ENCODE assay signal across 8 cellular contexts in the genomic region with DNA sequence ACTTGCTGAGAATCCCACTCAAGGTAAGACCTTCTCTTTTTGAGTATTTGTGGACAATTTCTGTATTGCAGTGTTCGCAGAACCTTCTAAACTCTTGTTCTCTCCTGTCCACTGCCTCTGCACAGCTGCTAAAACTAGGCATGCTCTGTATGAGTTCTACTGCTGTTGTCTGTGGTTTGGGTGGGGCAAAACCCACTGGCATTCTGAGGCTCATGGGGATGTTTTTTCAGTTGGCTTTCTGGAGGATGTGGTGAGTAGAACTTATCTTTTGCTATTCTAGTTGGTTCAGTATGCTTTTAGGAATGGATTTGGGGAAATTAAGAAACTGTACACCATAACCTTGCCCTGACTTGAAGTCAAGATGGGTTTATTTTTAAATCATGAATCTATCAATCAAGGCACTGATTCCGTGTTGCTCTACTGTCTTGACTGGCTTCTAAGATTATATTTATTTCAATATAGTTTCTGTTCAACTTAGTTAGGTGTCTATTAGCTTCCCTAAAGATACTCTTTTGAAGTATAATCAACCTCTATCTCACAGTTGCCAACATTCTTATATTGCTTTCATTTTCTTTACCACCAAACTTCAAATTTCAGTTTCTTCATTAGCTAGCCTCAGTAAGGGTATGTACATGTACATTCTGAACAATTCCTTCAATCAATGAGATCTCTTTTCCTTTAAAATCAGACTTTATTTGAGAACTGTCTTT. TPM values are rescaled to one million over a fixed set of nuclear protein-coding genes. Genes with fewer than 3 reads are reported as not detected.
A peak's percentile ranks its signal among the peaks of the same experiment; 100 is the strongest.
DNase-seq lines count a peak whose midpoint lies in the region; FAIRE-seq and TF ChIP-seq lines count a peak whose summit lies in the region.

No MANE protein-coding gene starts in this region.

- H3K36me3 Mint-ChIP-seq in glutamatergic neuron (ENCODE audit: unreplicated experiment) = peaks cover 8% of the 10 kb centered on the region

- peaks cover 3% of the 10 kb centered on the region for H3K27me3 Mint-ChIP-seq in glutamatergic neuron (ENCODE audit: unreplicated experiment)

- H3K79me2 ChIP-seq in MM.1S (ENCODE audit: low read length) = no peaks in the 10 kb centered on the region

- H3K9me3 Mint-ChIP-seq in glutamatergic neuron (ENCODE audit: unreplicated experiment) = no peaks in the 10 kb centered on the region

- peak overlapping the region; percentile 27 for H2AFZ ChIP-seq in MM.1S (ENCODE audit: low read length)

- peak; percentile 99 for FAIRE-seq in H54 (lab: Jason Lieb, UNC)

- TF ChIP-seq CTCF in MM.1S (IDR thresholded peaks at IDR 0.05; ENCODE audit: low read length) (no peak), suprapubic skin (IDR thresholded peaks at IDR 0.05) (no peak), glutamatergic neuron (IDR thresholded peaks at IDR 0.05; ENCODE audit: partially characterized antibody, unreplicated experiment) (no peak)

- peaks cover 23% of the 10 kb centered on the region for H3K4me1 ChIP-seq in MM.1S (ENCODE audit: low read length)
- H3K4me1 ChIP-seq in suprapubic skin = no peaks in the 10 kb centered on the region

- peak; percentile 40 for DNase-seq in H54 (ENCODE audit: insufficient read length, low spot score)
- peak; percentile 88 for DNase-seq in MM.1S
- DNase-seq in activated CD8-positive, alpha-beta memory T cell treated with anti-CD3 and anti-CD28 coated beads, Interleukin-2, amount 50 U/mL, for 4 hours = peak; percentile 34
- peak; percentile 8 for DNase-seq in germinal center (ENCODE audit: low spot score)
- DNase-seq in suprapubic skin (ENCODE audit: low spot score in 2 of 2) = no peak
- DNase-seq in mesenteric fat pad (ENCODE audit: low spot score) = no peak
- DNase-seq in glutamatergic neuron = no peak

- TF ChIP-seq EP300 in suprapubic skin (IDR thresholded peaks at IDR 0.05) = no peak

- peak overlapping the region; percentile 10; the same call in 1 of the 2 replicates for H3K9ac ChIP-seq in MM.1S (ENCODE audit: low read length)

- H3K4me3 ChIP-seq in GM08714 (ENCODE audit: low read length) (peak overlapping the region; percentile 6; the same call in 1 of the 2 replicates), MM.1S (ENCODE audit: low read length) (peak overlapping the region; percentile 47), suprapubic skin (peak overlapping the region; percentile 7)

- no peak overlapping the region for H3K4me3 Mint-ChIP-seq in glutamatergic neuron (ENCODE audit: unreplicated experiment)

- H3K36me3 ChIP-seq in MM.1S (replicated peaks; ENCODE audit: insufficient read depth, low read length) (no peaks in the 10 kb centered on the region), suprapubic skin (no peaks in the 10 kb centered on the region)

- H3K9me3 ChIP-seq in MM.1S (replicated peaks; ENCODE audit: insufficient read depth, low read length) = no peaks in the 10 kb centered on the region
- no peaks in the 10 kb centered on the region for H3K9me3 ChIP-seq in suprapubic skin

- H3K9me2 ChIP-seq in MM.1S (replicated peaks; ENCODE audit: insufficient read depth, low read length) = no peaks in the 10 kb centered on the region

- peaks cover 2% of the 10 kb centered on the region for H3K4me1 Mint-ChIP-seq in glutamatergic neuron (ENCODE audit: low read depth, unreplicated experiment)

- H3F3A ChIP-seq in MM.1S (ENCODE audit: insufficient read depth, low read length) = peaks cover 19% of the 10 kb centered on the region

- no peak overlapping the region for H3K27ac Mint-ChIP-seq in glutamatergic neuron (ENCODE audit: unreplicated experiment)

- 60% methylated on average over 2 of the region's 2 CpGs for WGBS in suprapubic skin

- H3K27ac ChIP-seq in MM.1S (ENCODE audit: low read length) = peak overlapping the region; percentile 58; the same call in 1 of the 2 replicates
- H3K27ac ChIP-seq in suprapubic skin = no peak overlapping the region

- H4K20me1 ChIP-seq in MM.1S (ENCODE audit: insufficient read depth, low read length) = no peaks in the 10 kb centered on the region

- TF ChIP-seq POLR2A in H54 (IDR thresholded peaks at IDR 0.05; ENCODE audit: low read depth, low read length) = no peak
- TF ChIP-seq POLR2A in suprapubic skin (IDR thresholded peaks at IDR 0.05) = no peak

- H3K27me3 ChIP-seq in MM.1S (replicated peaks; ENCODE audit: insufficient read depth, low read length) (no peaks in the 10 kb centered on the region), suprapubic skin (no peaks in the 10 kb centered on the region)

- H3K4me2 ChIP-seq in MM.1S (ENCODE audit: low read depth, low read length) = peak overlapping the region; percentile 75

RNA-seq across cellular contexts. Expression of gene C1GALT1, which starts 25.0 kb away (rescaled TPM):
- total RNA-seq in suprapubic skin (10 to 100 TPM; 13.3 to 65.0 (median 30.3) TPM), mesenteric fat pad (23.8 TPM), glutamatergic neuron (ENCODE audit: unreplicated experiment) (15.3 TPM)

Comparison
In these comparisons a context has a peak if more than half of its experiments do, and no peak if none do; other contexts are left out.
1. DNase-seq: peak in H54 (single experiment), MM.1S (single experiment), activated CD8-positive, alpha-beta memory T cell treated with anti-CD3 and anti-CD28 coated beads, Interleukin-2, amount 50 U/mL, for 4 hours (single experiment) and germinal center (single experiment); none in suprapubic skin (0 of 2), mesenteric fat pad (single experiment) and glutamatergic neuron (single experiment).
2. Peak in every context shown above with its lines, with median percentiles within 50 percentile points of each other: H3K4me3 ChIP-seq.